15 cellular contexts compared by ENCODE assay signal in the genomic region with DNA sequence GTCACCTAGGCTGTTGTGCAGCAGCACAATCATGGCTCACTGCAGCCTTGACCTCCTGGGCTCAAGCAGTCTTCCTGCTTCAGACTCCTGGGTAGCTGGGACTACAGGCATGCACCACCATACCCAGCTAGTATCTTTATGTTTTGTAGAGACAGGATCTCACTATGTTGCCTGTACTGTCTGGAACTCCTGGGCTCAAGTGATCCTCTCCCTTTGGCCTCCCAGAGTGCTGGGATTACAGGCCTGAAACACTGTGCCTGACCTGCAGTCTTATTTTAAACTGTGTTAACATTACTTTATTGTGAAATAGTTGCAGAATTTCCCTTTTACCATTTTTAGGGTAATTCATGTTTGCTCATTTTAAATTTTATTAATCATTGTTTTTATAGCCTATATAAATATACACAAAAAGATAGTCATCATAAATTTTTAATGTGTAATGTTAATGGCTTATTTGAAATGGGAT. TPM values are rescaled to one million over a fixed set of nuclear protein-coding genes. Genes with fewer than 3 reads are reported as not detected.
DNase-seq lines count a peak whose midpoint lies in the region; ATAC-seq, FAIRE-seq and TF ChIP-seq lines count a peak whose summit lies in the region.
"Had no signal": no experiment of that assay in that cellular context is flagged by ENCODE, and none has a peak within 500 bp of the region (broad histone marks: within the 10 kb centered on the region; RNA-seq: fewer than 3 reads in every experiment).

No MANE protein-coding gene starts in this region.

- no peak overlapping the region for H2BK120ac ChIP-seq in mesenchymal stem cell (ENCODE audit: low read depth, low read length)

- H4K91ac ChIP-seq in mesenchymal stem cell (ENCODE audit: low read length), result no peak overlapping the region

- no peaks in the 10 kb centered on the region for H3K9me3 Mint-ChIP-seq in CD14-positive monocyte

- H3K9ac ChIP-seq in mesenchymal stem cell (ENCODE audit: low read length), result no peak overlapping the region
- H3K9ac ChIP-seq: parathyroid adenoma had no signal

- TF ChIP-seq CTCF in CD14-positive monocyte (IDR thresholded peaks at IDR 0.05), result no peak
- no peak for TF ChIP-seq CTCF in adrenal gland (IDR thresholded peaks at IDR 0.05)

- H4K8ac ChIP-seq in mesenchymal stem cell (ENCODE audit: low read length), result no peak overlapping the region

- ATAC-seq in HG03469 (IDR thresholded peaks at IDR 0.05; ENCODE audit: unreplicated experiment), result no peak
- no peak for ATAC-seq in GM19397 (IDR thresholded peaks at IDR 0.05; ENCODE audit: unreplicated experiment)
- ATAC-seq: HCT116 had no signal

- intact Hi-C loops in CD14-positive monocyte (cut with micrococcal nuclease), result no loop called here
- intact Hi-C loops in adrenal gland (cut with DNase I), result no loop called here

- TF ChIP-seq POLR2A in GM12892 (IDR thresholded peaks at IDR 0.05; ENCODE audit: low read depth, low read length), result no peak
- no peak for TF ChIP-seq POLR2A in adrenal gland (IDR thresholded peaks at IDR 0.05)

- no peak overlapping the region for H3K4ac ChIP-seq in mesenchymal stem cell (ENCODE audit: low read depth in 1 of 2, low read length in 2 of 2)

- H3K23ac ChIP-seq in mesenchymal stem cell (ENCODE audit: low read length in 2 of 2), result no peak overlapping the region

- H2BK5ac ChIP-seq in mesenchymal stem cell (ENCODE audit: low read depth, low read length, poor library complexity, severe bottlenecking), result no peak overlapping the region

- DNase-seq in CD14-positive monocyte (ENCODE audit: low spot score) (no peak), GM12892 (ENCODE audit: insufficient read length) (no peak), adrenal gland (peak in 1 of 7 donors; percentile 16), mesenchymal stem cell (peak; percentile 33), cerebellar nuclear complex (lab: John Stamatoyannopoulos, UW) (no peak)
- DNase-seq: hippocampal formation; KBM-7; mammary epithelial cell; NCI-H2029 treated with DMSO at 0.1 percent for 48 hours; stimulated activated CD4-positive, alpha-beta T cell treated with anti-CD3 and anti-CD28 coated beads, Interleukin-2, amount 100 ng/mL, for 24 hours; stimulated activated naive CD4-positive, alpha-beta T cell treated with Interleukin-2 at 50 U/mL for 16 hours had no signal

- H3K27me3 Mint-ChIP-seq in CD14-positive monocyte (ENCODE audit: low read depth in 3 of 3), result peaks cover 0 to 3% (median 2%) of the 10 kb centered on the region in 3 donors

- H3K4me1 Mint-ChIP-seq in CD14-positive monocyte, result peaks cover 53% of the 10 kb centered on the region

- H3K36me3 ChIP-seq in adrenal gland (replicated peaks in 1 of 2) (no peaks in the 10 kb centered on the region), mesenchymal stem cell (ENCODE audit: control insufficient read depth in 1 of 2, insufficient read depth in 2 of 2, low read depth in 1 of 2, low read length in 2 of 2) (no peaks in the 10 kb centered on the region)

- no peaks in the 10 kb centered on the region for H3K9me3 ChIP-seq in adrenal gland (replicated peaks in 1 of 3)
- H3K9me3 ChIP-seq in mesenchymal stem cell (ENCODE audit: control insufficient read depth, low read length), result no peaks in the 10 kb centered on the region

- H3K4me3 ChIP-seq in adrenal gland (no peak overlapping the region), mesenchymal stem cell (ENCODE audit: insufficient read depth in 1 of 2, low read depth in 1 of 2, low read length in 2 of 2) (no peak overlapping the region)

- peaks cover 10 to 17% of the 10 kb centered on the region in 2 donors for H3K36me3 Mint-ChIP-seq in CD14-positive monocyte

- peaks cover 13% of the 10 kb centered on the region for H3K79me1 ChIP-seq in mesenchymal stem cell (replicated peaks; ENCODE audit: low read length, poor library complexity, severe bottlenecking)

- H3K27ac Mint-ChIP-seq in CD14-positive monocyte, result peak overlapping the region; percentile 2 to 79 (median 61)

- no peak overlapping the region for H2AK5ac ChIP-seq in mesenchymal stem cell (ENCODE audit: low read length, severe bottlenecking)

- H3K4me2 ChIP-seq in mesenchymal stem cell (ENCODE audit: low read length, poor library complexity, severe bottlenecking), result no peak overlapping the region

- no peak overlapping the region for H3K14ac ChIP-seq in mesenchymal stem cell (ENCODE audit: low read length in 2 of 2)

- H3K18ac ChIP-seq in mesenchymal stem cell (ENCODE audit: low read depth in 1 of 2, low read length in 2 of 2), result no peak overlapping the region

- H2BK12ac ChIP-seq in mesenchymal stem cell (ENCODE audit: low read length in 2 of 2), result no peak overlapping the region

- H3K4me1 ChIP-seq in adrenal gland (replicated peaks in 1 of 2), result peaks cover 44 to 61% of the 10 kb centered on the region in 2 donors
- peaks cover 8% of the 10 kb centered on the region for H3K4me1 ChIP-seq in mesenchymal stem cell (ENCODE audit: control insufficient read depth, insufficient read depth, low read depth, low read length)

- H3K27ac ChIP-seq in adrenal gland (peak overlapping the region in 3 of 5 donors; percentile 21 to 53 (median 28)), mesenchymal stem cell (ENCODE audit: low read length, poor library complexity, severe bottlenecking) (peak overlapping the region; percentile 66)
- H3K27ac ChIP-seq: parathyroid adenoma had no signal

- FAIRE-seq in GM12892 (lab: Jason Lieb, UNC), result peak; percentile 73

- peak overlapping the region in 1 of 2 donors; percentile 35 for H3K4me3 Mint-ChIP-seq in CD14-positive monocyte

- H2AFZ ChIP-seq in mesenchymal stem cell (ENCODE audit: low read depth, low read length), result no peak overlapping the region
- H2AFZ ChIP-seq: parathyroid adenoma had no signal

- H2BK15ac ChIP-seq in mesenchymal stem cell (ENCODE audit: low read depth, poor library complexity, severe bottlenecking), result no peak overlapping the region

- H3K27me3 ChIP-seq in adrenal gland (no peaks in the 10 kb centered on the region), mesenchymal stem cell (ENCODE audit: control insufficient read depth in 1 of 2, insufficient read depth in 1 of 2, low read length in 2 of 2) (no peaks in the 10 kb centered on the region)

RNA-seq across cellular contexts. Expression of gene EML4, which starts 24.6 kb away (rescaled TPM):
- 10 to 100 TPM; 11.5 to 15.0 TPM for polyA plus RNA-seq in CD14-positive monocyte
- polyA plus RNA-seq in GM12892 (2012; ENCODE audit: missing spikeins), result 22.7 TPM
- 10 to 100 TPM; 32.1 to 64.0 (median 55.1) TPM for total RNA-seq in adrenal gland
- polyA plus RNA-seq in adrenal gland, result 10 to 100 TPM; 29.9 to 37.5 (median 35.9) TPM
- 24.9 TPM for polyA plus RNA-seq in mesenchymal stem cell (2013, experiment 1 of 2)
- 24.4 TPM for polyA plus RNA-seq in mesenchymal stem cell (2013, experiment 2 of 2)
